Comparison of ENCODE assay signal across 8 cellular contexts in genomic region chr7:106056513-106057203, GRCh38. TPM values are rescaled to one million over a fixed set of nuclear protein-coding genes. Genes with fewer than 3 reads are reported as not detected.
A peak's percentile ranks its signal among the peaks of the same experiment; 100 is the strongest.
DNase-seq lines count a peak whose midpoint lies in the region; ATAC-seq and TF ChIP-seq lines count a peak whose summit lies in the region.

No MANE protein-coding gene starts in this region.

- TF ChIP-seq CTCF in GM12875 (IDR thresholded peaks at IDR 0.05; ENCODE audit: borderline replicate concordance, insufficient read depth, low read depth, low read length), result peak; percentile 86
- TF ChIP-seq CTCF in smooth muscle cell (IDR thresholded peaks at IDR 0.05; ENCODE audit: borderline replicate concordance, insufficient read depth, poor library complexity, severe bottlenecking), result peak; percentile 71

- DNase-seq in NCI-H1417 treated with DMSO at 0.1 percent for 48 hours (lab: John Stamatoyannopoulos, UW), result peak; percentile 51
- peak; percentile 40 to 76 (median 56) for DNase-seq in T-helper 1 cell
- DNase-seq in anterior cingulate cortex (lab: John Stamatoyannopoulos, UW), result peak in 52 of 58 donors; percentile 10 to 74 (median 54)
- DNase-seq in hepatic stellate cell (ENCODE audit: low spot score), result peak; percentile 83
- DNase-seq in smooth muscle cell (lab: John Stamatoyannopoulos, UW; ENCODE audit: unreplicated experiment), result peak; percentile 10

- H3K4me2 ChIP-seq in smooth muscle cell, result no peak overlapping the region

- H3K27me3 ChIP-seq in smooth muscle cell (ENCODE audit: low read depth), result no peaks in the 10 kb centered on the region

- WGBS in smooth muscle cell (ENCODE audit: low lambda C conversion rate), result 55% methylated on average over 9 of the region's 9 CpGs

- no peaks in the 10 kb centered on the region for H3F3A ChIP-seq in smooth muscle cell (ENCODE audit: low read depth)

- no peak overlapping the region for H3K9ac ChIP-seq in smooth muscle cell (ENCODE audit: low read depth)

- no peaks in the 10 kb centered on the region for H3K79me2 ChIP-seq in smooth muscle cell (ENCODE audit: low read depth)

- peaks cover 7% of the 10 kb centered on the region for H3K4me1 ChIP-seq in smooth muscle cell (ENCODE audit: low read depth)

- H2AFZ ChIP-seq in smooth muscle cell (ENCODE audit: low read depth), result no peak overlapping the region

- H4K20me1 ChIP-seq in smooth muscle cell (ENCODE audit: low read depth), result no peaks in the 10 kb centered on the region

- H3K4me3 ChIP-seq in GM12875 (ENCODE audit: low read depth, low read length), result no peak overlapping the region
- H3K4me3 ChIP-seq in smooth muscle cell, result no peak overlapping the region

- ATAC-seq in HG02610 (IDR thresholded peaks at IDR 0.05; ENCODE audit: unreplicated experiment) (peak; percentile 54), HG02973 (IDR thresholded peaks at IDR 0.05; ENCODE audit: unreplicated experiment) (no peak)

- H3K36me3 ChIP-seq in smooth muscle cell (ENCODE audit: low read depth), result no peaks in the 10 kb centered on the region

- no peaks in the 10 kb centered on the region for H3K9me3 ChIP-seq in smooth muscle cell (replicated peaks; ENCODE audit: low read depth)

- no peak overlapping the region for H3K27ac ChIP-seq in smooth muscle cell (ENCODE audit: low read depth)

RNA-seq across cellular contexts. Expression of gene SYPL1, which starts 55.5 kb away (rescaled TPM):
- 93.3 and 107 TPM in 2 replicates for total RNA-seq in smooth muscle cell
- 75.2 and 96.0 TPM in 2 replicates for polyA plus RNA-seq in smooth muscle cell

Comparison
In these comparisons a context has a peak if more than half of its experiments do, and no peak if none do; other contexts are left out.
1. DNase-seq: peak in every context shown above with its lines; median percentile 83 in hepatic stellate cell; 56 in T-helper 1 cell; 54 in anterior cingulate cortex; 51 in NCI-H1417 treated with DMSO at 0.1 percent for 48 hours; 10 in smooth muscle cell.